8 cellular contexts compared by ENCODE assay signal in genomic region chr18:29648891-29649290, GRCh38.
"Had no signal": no experiment of that assay in that cellular context is flagged by ENCODE, and none has a peak within 500 bp of the region (broad histone marks: within the 10 kb centered on the region; RNA-seq: fewer than 3 reads in every experiment).

No MANE protein-coding gene starts in this region.

- H3K4me3 Mint-ChIP-seq: IgD-negative memory B cell had no signal

- FAIRE-seq: HTR-8/SVneo, K562 had no signal

- H3K27ac ChIP-seq: HL-60, KMS-11 had no signal

- ATAC-seq: K562 had no signal

- H3K27me3 Mint-ChIP-seq: IgD-negative memory B cell had no signal

- DNase-seq: IMR-90, KBM-7, KG1 had no signal

- H3K36me3 Mint-ChIP-seq: IgD-negative memory B cell had no signal

- H3K4me1 Mint-ChIP-seq: IgD-negative memory B cell had no signal

- H3K27ac Mint-ChIP-seq: IgD-negative memory B cell had no signal

- H3K4me3 ChIP-seq: K562 had no signal

- H3K4me2 ChIP-seq: KMS-11 had no signal

- H3K9ac ChIP-seq: KMS-11 had no signal
